12 cellular contexts compared by ENCODE assay signal in the genomic region with DNA sequence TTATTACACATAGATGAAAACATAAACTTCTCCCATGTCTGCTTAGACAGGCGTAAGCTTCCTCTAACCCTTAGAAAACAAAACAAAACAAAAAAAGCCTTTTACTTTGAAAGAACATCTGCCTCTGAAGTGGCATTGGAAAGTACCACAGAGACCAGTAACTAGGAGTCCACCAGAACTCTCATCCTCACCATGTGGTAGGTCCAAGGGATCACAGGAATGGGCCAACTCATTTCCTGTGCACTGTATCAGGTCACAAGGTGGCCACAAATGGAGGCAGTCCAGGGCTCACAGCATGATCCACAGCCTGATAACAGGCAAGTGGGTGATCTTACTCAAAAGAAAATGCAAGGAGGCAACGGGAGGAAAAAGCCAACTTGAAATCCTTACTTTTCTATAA. TPM values are rescaled to one million over a fixed set of nuclear protein-coding genes. Genes with fewer than 3 reads are reported as not detected.
"Had no signal": no experiment of that assay in that cellular context is flagged by ENCODE, and none has a peak within 500 bp of the region (broad histone marks: within the 10 kb centered on the region; RNA-seq: fewer than 3 reads in every experiment).

No MANE protein-coding gene starts in this region.

RNA-seq across cellular contexts. Expression of gene CARD18, which starts 40.0 kb away (rescaled TPM):
- total RNA-seq: cardiac septum, colonic mucosa, fibroblast of lung, liver, osteoblast, prostate gland, right cardiac atrium, SJCRH30, stomach, upper lobe of right lung had no signal
- polyA plus RNA-seq: fibroblast of lung, liver, neural cell, right cardiac atrium, small intestine had no signal

RNA-seq across cellular contexts. Expression of gene CARD16, which starts 54.5 kb away (rescaled TPM):
- polyA plus RNA-seq: neural cell had no signal
